In the genomic region with DNA sequence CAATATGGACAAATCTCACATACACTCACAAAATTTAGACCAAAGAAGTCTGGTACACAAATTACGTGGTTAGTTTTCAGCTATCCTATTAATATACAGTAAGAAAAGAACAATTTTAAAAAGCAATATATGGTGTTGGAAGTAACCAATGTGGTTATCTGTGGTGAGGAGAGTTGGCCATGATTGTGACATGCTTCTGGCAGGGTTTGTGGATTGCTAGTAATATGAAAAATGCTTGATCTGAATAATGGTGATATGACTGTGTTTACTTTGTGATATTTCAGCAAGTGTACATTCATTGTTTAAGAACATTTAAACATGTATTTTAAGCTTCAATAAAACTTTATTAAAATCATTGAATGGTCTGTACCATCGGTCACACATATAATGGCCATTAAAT, we compare ENCODE assay signal across 24 cellular contexts.
"Had no signal": no experiment of that assay in that cellular context is flagged by ENCODE, and none has a peak within 500 bp of the region (broad histone marks: within the 10 kb centered on the region; RNA-seq: fewer than 3 reads in every experiment).

No MANE protein-coding gene starts in this region.

- H3K4me3 ChIP-seq: adrenal gland, ascending aorta, Peyer's patch, SJCRH30 had no signal

- DNase-seq: activated CD4-positive, alpha-beta T cell treated with anti-CD3 and anti-CD28 coated beads for 4 hours; activated CD8-positive, alpha-beta memory T cell treated with anti-CD3 and anti-CD28 coated beads, Interleukin-2, amount 50 U/mL, for 4 hours; activated CD8-positive, alpha-beta T cell treated with anti-CD3 and anti-CD28 coated beads for 36 hours; activated gamma-delta T cell treated with Interleukin-2 at 50 U/mL for 16 hours; activated naive CD4-positive, alpha-beta T cell treated with anti-CD3 and anti-CD28 coated beads, Interleukin-2, amount 10 ng/mL, durations not matched to agents 7 days and 5 days; activated naive CD8-positive, alpha-beta T cell treated with anti-CD3 and anti-CD28 coated beads, Interleukin-2, amount 10 ng/mL, durations not matched to agents 7 days and 5 days; activated T-cell treated with anti-CD3 and anti-CD28 coated beads, Interleukin-2, amount 50 U/mL, for 72 hours; adrenal gland; brain microvascular endothelial cell; cerebellar nuclear complex; Kasumi-1; KBM-7; NCI-H1105; NCI-H1436; NCI-H1694 treated with DMSO at 0.1 percent for 48 hours; NCI-H2029 treated with DMSO at 0.1 percent for 48 hours; NCI-H345; NCI-H510A; NCI-H526 treated with DMSO at 0.1 percent for 48 hours; NCI-H82; Peyer's patch; Right ventricle myocardium superior; SJCRH30 had no signal
